Comparison of ENCODE assay signal across 21 cellular contexts in genomic region chr14:105533811-105534498, GRCh38.
"Had no signal": no experiment of that assay in that cellular context is flagged by ENCODE, and none has a peak within 500 bp of the region (broad histone marks: within the 10 kb centered on the region; RNA-seq: fewer than 3 reads in every experiment).

No MANE protein-coding gene starts in this region.

- H3K27ac ChIP-seq: epithelial cell of prostate, esophagus squamous epithelium, gastroesophageal sphincter, pancreas, testis, tibial nerve had no signal

- H3K36me3 Mint-ChIP-seq: naive thymus-derived CD8-positive, alpha-beta T cell had no signal

- DNase-seq: effector memory CD8-positive, alpha-beta T cell; esophagus squamous epithelium; foreskin fibroblast; glutamatergic neuron; islet precursor cell; mammary epithelial cell; naive thymus-derived CD8-positive, alpha-beta T cell; occipital lobe; stimulated activated CD4-positive, alpha-beta T cell treated with anti-CD3 and anti-CD28 coated beads, Interleukin-2, amount 100 ng/mL, for 24 hours; stimulated activated CD4-positive, alpha-beta T cell treated with anti-CD3 and anti-CD28 coated beads, Interleukin-4, amount 100 ng/mL, for 4 hours; stimulated activated naive B cell treated with anti-CD40 and anti-IgM and Interleukin-4, amounts not matched to agents 10 μg/mL and 1 μg/mL and 100 μg/mL, for 72 hours; stimulated activated naive CD8-positive, alpha-beta T cell treated with anti-CD3 and anti-CD28 coated beads, Interleukin-15, amount 100 ng/mL, for 72 hours; testis had no signal

- H3K9me3 Mint-ChIP-seq: dendritic cell treated with granulocyte-macrophage colony-stimulating factor and Interleukin-4, amounts not matched to agents 40 ng/mL and 50 ng/mL, for 4 days; effector memory CD8-positive, alpha-beta T cell; naive thymus-derived CD8-positive, alpha-beta T cell; stimulated activated naive B cell treated with anti-CD40 and anti-IgM and Interleukin-4, amounts not matched to agents 10 μg/mL and 1 μg/mL and 100 μg/mL, for 72 hours; stimulated activated naive CD8-positive, alpha-beta T cell treated with anti-CD3 and anti-CD28 coated beads, Interleukin-15, amount 100 ng/mL, for 72 hours had no signal

- ATAC-seq: effector memory CD8-positive, alpha-beta T cell; gastroesophageal sphincter; left lobe of liver; naive thymus-derived CD8-positive, alpha-beta T cell; pancreas; right cardiac atrium; stimulated activated naive B cell treated with anti-CD40 and anti-IgM and Interleukin-4, amounts not matched to agents 10 μg/mL and 1 μg/mL and 100 μg/mL, for 72 hours; stimulated activated naive CD8-positive, alpha-beta T cell treated with anti-CD3 and anti-CD28 coated beads, Interleukin-15, amount 100 ng/mL, for 72 hours had no signal

- H3K27ac Mint-ChIP-seq: dendritic cell treated with granulocyte-macrophage colony-stimulating factor and Interleukin-4, amounts not matched to agents 40 ng/mL and 50 ng/mL, for 4 days; effector memory CD8-positive, alpha-beta T cell; progenitor cell of endocrine pancreas; stimulated activated naive B cell treated with anti-CD40 and anti-IgM and Interleukin-4, amounts not matched to agents 10 μg/mL and 1 μg/mL and 100 μg/mL, for 72 hours; stimulated activated naive CD8-positive, alpha-beta T cell treated with anti-CD3 and anti-CD28 coated beads, Interleukin-15, amount 100 ng/mL, for 72 hours had no signal

- H3K4me3 Mint-ChIP-seq: dendritic cell treated with granulocyte-macrophage colony-stimulating factor and Interleukin-4, amounts not matched to agents 40 ng/mL and 50 ng/mL, for 4 days; effector memory CD8-positive, alpha-beta T cell; naive thymus-derived CD8-positive, alpha-beta T cell; stimulated activated naive B cell treated with anti-CD40 and anti-IgM and Interleukin-4, amounts not matched to agents 10 μg/mL and 1 μg/mL and 100 μg/mL, for 72 hours; stimulated activated naive CD8-positive, alpha-beta T cell treated with anti-CD3 and anti-CD28 coated beads, Interleukin-15, amount 100 ng/mL, for 72 hours had no signal

- H3K36me3 ChIP-seq: esophagus squamous epithelium, pancreas had no signal

- H3K9me3 ChIP-seq: esophagus squamous epithelium, gastroesophageal sphincter, pancreas, testis, tibial nerve had no signal

- H3K27me3 ChIP-seq: pancreas, testis had no signal

- H3K4me1 ChIP-seq: pancreas had no signal

- H3K4me3 ChIP-seq: esophagus squamous epithelium, gastroesophageal sphincter, pancreas, testis, tibial nerve had no signal
